1 cellular context compared by ENCODE assay signal in genomic region chr1:244316407-244316806, GRCh38.
TF ChIP-seq lines count a peak whose summit lies in the region.

No MANE protein-coding gene starts in this region.

TF ChIP-seq in SK-N-SH treated with all-trans-retinoic acid at 6 μM for 48 hours, 23 proteins besides CTCF, POLR2A, EP300 and RAD21 (continued from another document):
- TF ChIP-seq TSHZ2 (CRISPR knock-in tag; IDR thresholded peaks at IDR 0.05) (no peak), CSRNP3 (CRISPR knock-in tag; IDR thresholded peaks at IDR 0.05) (no peak), BACH2 (CRISPR knock-in tag; IDR thresholded peaks at IDR 0.05; ENCODE audit: borderline replicate concordance) (no peak)
